Comparison of ENCODE assay signal across 10 cellular contexts in the genomic region with DNA sequence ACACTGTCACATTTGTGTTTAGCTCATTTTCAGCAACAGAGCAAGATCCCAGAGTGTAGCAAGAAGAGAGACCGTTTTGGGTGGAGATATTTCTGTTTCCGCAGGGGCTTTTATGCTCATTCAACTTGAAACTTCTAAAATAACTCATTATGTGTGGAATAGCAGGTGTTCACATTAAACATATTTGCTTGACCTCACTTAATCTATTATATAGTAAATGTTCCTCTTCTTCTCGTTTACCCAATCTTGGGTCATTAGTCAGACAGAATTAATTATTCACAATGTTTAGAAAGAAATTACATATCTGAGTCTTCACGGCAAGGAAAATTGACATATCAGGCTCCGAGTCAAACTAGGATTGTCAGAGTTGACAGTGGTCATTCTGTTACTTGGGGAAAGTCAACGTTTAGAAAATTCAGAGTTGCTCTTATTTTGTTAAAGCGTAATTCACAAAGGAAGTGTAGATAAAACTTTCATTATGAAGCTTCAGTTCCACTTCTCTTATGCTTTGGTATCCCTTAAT.
DNase-seq lines count a peak whose midpoint lies in the region; ATAC-seq and TF ChIP-seq lines count a peak whose summit lies in the region.
"Had no signal": no experiment of that assay in that cellular context is flagged by ENCODE, and none has a peak within 500 bp of the region (broad histone marks: within the 10 kb centered on the region; RNA-seq: fewer than 3 reads in every experiment).

No MANE protein-coding gene starts in this region.

- peak; percentile 89 for ATAC-seq in GM21717 (IDR thresholded peaks at IDR 0.05; ENCODE audit: unreplicated experiment)
- peak; percentile 91 for ATAC-seq in HG03442 (IDR thresholded peaks at IDR 0.05; ENCODE audit: unreplicated experiment)
- ATAC-seq: HCT116, sciatic nerve had no signal

- H3K27me3 Mint-ChIP-seq in activated CD4-positive, alpha-beta T cell treated with anti-CD3 and anti-CD28 coated beads, Interleukin-2, amount 10 ng/mL, durations not matched to agents 7 days and 5 days, result no peaks in the 10 kb centered on the region

- peaks cover 8% of the 10 kb centered on the region for H3K9me3 Mint-ChIP-seq in activated CD4-positive, alpha-beta T cell treated with anti-CD3 and anti-CD28 coated beads, Interleukin-2, amount 10 ng/mL, durations not matched to agents 7 days and 5 days

- H3K36me3 Mint-ChIP-seq in activated CD4-positive, alpha-beta T cell treated with anti-CD3 and anti-CD28 coated beads, Interleukin-2, amount 10 ng/mL, durations not matched to agents 7 days and 5 days (ENCODE audit: low read depth), result peaks cover 6% of the 10 kb centered on the region

- no peaks in the 10 kb centered on the region for H3K4me1 ChIP-seq in osteoblast (ENCODE audit: insufficient read depth, low read length)

- H3K36me3 ChIP-seq in osteoblast (ENCODE audit: insufficient read depth, low read length), result no peaks in the 10 kb centered on the region

- POLR2A ChIA-PET in activated CD4-positive, alpha-beta T cell treated with anti-CD3 and anti-CD28 coated beads, Interleukin-2, amount 10 ng/mL, durations not matched to agents 7 days and 5 days (lab: Charles Lee), result interaction anchor here (0.6 kb wide), 1 partner anchor 21 kb away, joined by 3 read pairs; no protein-coding TSS in a partner anchor

- DNase-seq in activated CD4-positive, alpha-beta T cell treated with anti-CD3 and anti-CD28 coated beads, Interleukin-2, amount 10 ng/mL, durations not matched to agents 7 days and 5 days, result no peak
- no peak for DNase-seq in activated CD4-positive, alpha-beta T cell treated with anti-CD3 and anti-CD28 coated beads for 1 hour
- DNase-seq in osteoblast (ENCODE audit: insufficient read length, low spot score, missing footprints) (peak; percentile 56), RKO (ENCODE audit: low spot score) (no peak), NCI-H2171 treated with DMSO at 0.1 percent for 48 hours (lab: John Stamatoyannopoulos, UW) (no peak), COLO668 (lab: John Stamatoyannopoulos, UW; ENCODE audit: unreplicated experiment) (no peak)

- H3K4me2 ChIP-seq in osteoblast (ENCODE audit: insufficient read depth, low read length), result no peak overlapping the region

- H3K4me1 Mint-ChIP-seq in activated CD4-positive, alpha-beta T cell treated with anti-CD3 and anti-CD28 coated beads, Interleukin-2, amount 10 ng/mL, durations not matched to agents 7 days and 5 days, result peaks cover 16% of the 10 kb centered on the region

- H3K79me2 ChIP-seq in osteoblast (ENCODE audit: insufficient read depth, low read length), result no peaks in the 10 kb centered on the region

- no peak overlapping the region for H3K27ac ChIP-seq in osteoblast (ENCODE audit: low read depth, low read length)

- no peaks in the 10 kb centered on the region for H4K20me1 ChIP-seq in osteoblast (ENCODE audit: insufficient read depth, low read length)

- no peak overlapping the region for H3K4me3 Mint-ChIP-seq in activated CD4-positive, alpha-beta T cell treated with anti-CD3 and anti-CD28 coated beads, Interleukin-2, amount 10 ng/mL, durations not matched to agents 7 days and 5 days

- no peak overlapping the region for H2AFZ ChIP-seq in osteoblast (ENCODE audit: low read length)

- no peak overlapping the region for H3K4me3 ChIP-seq in osteoblast (ENCODE audit: insufficient read depth, low read length)

- peak overlapping the region; percentile 83 for H3K27ac Mint-ChIP-seq in activated CD4-positive, alpha-beta T cell treated with anti-CD3 and anti-CD28 coated beads, Interleukin-2, amount 10 ng/mL, durations not matched to agents 7 days and 5 days

- CTCF ChIA-PET in activated CD4-positive, alpha-beta T cell treated with anti-CD3 and anti-CD28 coated beads, Interleukin-2, amount 10 ng/mL, durations not matched to agents 7 days and 5 days (lab: Charles Lee), result interaction anchor here (0.9 to 2.1 kb wide), 3 partner anchors 15 to 122 kb away, joined by 3 to 5 read pairs (median 4); no protein-coding TSS in a partner anchor

- no peaks in the 10 kb centered on the region for H3K9me3 ChIP-seq in osteoblast (ENCODE audit: low read depth, low read length)

- H3K27me3 ChIP-seq in osteoblast (ENCODE audit: insufficient read depth, low read length), result no peaks in the 10 kb centered on the region

- no peak for TF ChIP-seq CTCF in osteoblast (IDR thresholded peaks at IDR 0.05; ENCODE audit: extremely low read depth, low read depth, low read length)
